Comparison of ENCODE assay signal across 1 cellular context in genomic region chr10:97319671-97320479, GRCh38.
TF ChIP-seq lines count a peak whose summit lies in the region.

No MANE protein-coding gene starts in this region.

TF ChIP-seq in GM23338, 12 proteins besides CTCF, POLR2A, EP300 and RAD21 (continued from another document):
- no peak for TF ChIP-seq ETS1 (IDR thresholded peaks at IDR 0.05)
- no peak for TF ChIP-seq ZNF114 (CRISPR knock-in tag; IDR thresholded peaks at IDR 0.05)
